8 cellular contexts compared by ENCODE assay signal in the genomic region with DNA sequence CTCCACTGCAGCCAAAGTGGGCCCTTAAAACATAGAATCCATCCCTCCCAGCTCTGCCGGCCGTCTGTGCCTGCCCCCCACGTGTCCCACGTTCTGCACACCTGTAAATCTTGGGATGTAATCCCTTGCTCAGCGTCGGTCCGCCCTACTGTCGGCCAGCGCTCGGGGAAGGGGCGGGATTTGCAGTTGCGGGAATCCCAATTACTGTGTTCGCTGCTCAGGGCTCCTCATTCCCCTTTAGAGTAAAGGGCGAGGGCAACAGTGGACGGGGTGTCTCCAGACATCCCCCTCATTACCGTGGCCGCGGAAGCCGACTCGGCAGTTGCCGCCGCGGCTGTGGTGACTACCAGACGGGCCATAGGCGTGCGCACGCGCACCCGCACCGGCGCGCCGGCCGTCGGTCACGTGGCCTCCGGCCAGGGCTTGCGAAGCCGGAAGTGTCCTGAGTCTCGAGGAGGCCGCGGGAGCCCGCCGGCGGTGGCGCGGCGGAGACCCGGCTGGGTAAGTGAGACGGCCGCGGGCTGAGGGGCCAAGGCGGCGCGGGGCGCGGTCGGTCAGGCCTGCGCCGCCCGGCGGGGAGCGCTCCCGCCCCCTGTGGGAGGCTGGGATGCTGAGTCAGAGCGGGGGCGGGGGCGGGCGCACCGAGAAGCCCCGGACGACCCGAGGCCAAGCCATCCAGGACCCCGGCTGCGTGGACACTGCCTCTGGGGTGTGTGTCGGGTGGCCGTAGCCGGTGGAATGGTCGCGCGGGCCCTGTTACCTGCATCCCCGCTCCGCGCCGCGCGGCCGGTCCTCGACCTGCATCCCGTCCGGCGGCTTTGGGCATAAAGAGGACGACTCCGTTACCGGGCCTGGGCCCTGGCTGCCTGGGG. TPM values are rescaled to one million over a fixed set of nuclear protein-coding genes. Genes with fewer than 3 reads are reported as not detected.
DNase-seq lines count a peak whose midpoint lies in the region; ATAC-seq and TF ChIP-seq lines count a peak whose summit lies in the region.

A gene (plus strand): TSS at position 434 of the 872 bp plus-strand sequence. CDS start 3,751 bp downstream, outside the sequence.

- H3K27ac ChIP-seq in OCI-LY7 (ENCODE audit: low read depth, low read length, poor library complexity, severe bottlenecking) (peak within 1 kb of the TSS; percentile 70), muscle layer of duodenum (ENCODE audit: low read length) (peak within 1 kb of the TSS; percentile 99)

- H3K9me3 Mint-ChIP-seq in activated T-cell treated with anti-CD3 and anti-CD28 coated beads, Interleukin-2, amount 50 U/mL, for 24 hours: no peaks in the 10 kb centered on the region

- CTCF ChIA-PET in OCI-LY7 (lab: Charles Lee; ENCODE audit: unreplicated experiment): interaction anchor here (0.9 kb wide), 1 partner anchor 11 kb away, joined by 3 read pairs; no protein-coding TSS in a partner anchor

- no peaks in the 10 kb centered on the region for H3K9me3 ChIP-seq in OCI-LY7 (ENCODE audit: low read length)
- H3K9me3 ChIP-seq in muscle layer of duodenum (ENCODE audit: control insufficient read depth in 1 of 2, low read length in 2 of 2): no peaks in the 10 kb centered on the region

- no peaks in the 10 kb centered on the region for H3K27me3 ChIP-seq in muscle layer of duodenum (ENCODE audit: low read depth, low read length)

- no peak for TF ChIP-seq CTCF in OCI-LY7 (conservative IDR thresholded peaks at IDR 0.05; ENCODE audit: low read length)

- H3K9me2 ChIP-seq in OCI-LY7 (ENCODE audit: insufficient read depth, low read length): no peaks in the 10 kb centered on the region

- H3K4me1 Mint-ChIP-seq in activated T-cell treated with anti-CD3 and anti-CD28 coated beads, Interleukin-2, amount 50 U/mL, for 24 hours (ENCODE audit: low read depth): peaks cover 41% of the 10 kb centered on the region

- peaks cover 25% of the 10 kb centered on the region for H3K4me1 ChIP-seq in OCI-LY7 (ENCODE audit: insufficient read depth, low read length, poor library complexity, severe bottlenecking)
- H3K4me1 ChIP-seq in muscle layer of duodenum (ENCODE audit: control insufficient read depth in 1 of 2, insufficient read depth in 2 of 2, low read length in 2 of 2): peaks cover 0 to 15% of the 10 kb centered on the region in 2 donors

- H3K4me3 ChIP-seq in OCI-LY7 (ENCODE audit: low read depth, low read length, poor library complexity, severe bottlenecking): peak within 1 kb of the TSS; percentile 100
- H3K4me3 ChIP-seq in muscle layer of duodenum (ENCODE audit: low read depth in 1 of 2, low read length in 2 of 2): peak within 1 kb of the TSS; percentile 81 to 92

- H3K79me2 ChIP-seq in OCI-LY7 (ENCODE audit: insufficient read depth, low read depth, low read length): peaks cover 49% of the 10 kb centered on the region

- H3K36me3 Mint-ChIP-seq in activated T-cell treated with anti-CD3 and anti-CD28 coated beads, Interleukin-2, amount 50 U/mL, for 24 hours (ENCODE audit: low read depth): peaks cover 57% of the 10 kb centered on the region

- peaks cover 50% of the 10 kb centered on the region for H3K36me3 ChIP-seq in OCI-LY7 (ENCODE audit: insufficient read depth, low read length)
- H3K36me3 ChIP-seq in muscle layer of duodenum (ENCODE audit: control insufficient read depth in 1 of 2, insufficient read depth in 2 of 2, low read length in 2 of 2): peaks cover 4 to 21% of the 10 kb centered on the region in 2 donors

- DNase-seq in D341Med (ENCODE audit: low spot score): peak; percentile 92
- DNase-seq in HT-29 (ENCODE audit: low spot score): peak; percentile 90
- peak; percentile 90 for DNase-seq in OCI-LY7 (ENCODE audit: low spot score)
- peak; percentile 85 for DNase-seq in activated T-cell treated with anti-CD3 and anti-CD28 coated beads, Interleukin-2, amount 50 U/mL, for 24 hours
- peak; percentile 60 to 64 for DNase-seq in stimulated activated CD8-positive, alpha-beta memory T cell treated with anti-CD3 and anti-CD28 coated beads, Interleukin-7, amount 100 ng/mL, for 48 hours (ENCODE audit: extremely low read depth in 1 of 2, low read depth in 1 of 2)

- H4K20me1 ChIP-seq in OCI-LY7 (ENCODE audit: insufficient read depth, low read length): peaks cover 10% of the 10 kb centered on the region; the same call in 1 of the 2 replicates

- H3K27me3 Mint-ChIP-seq in activated T-cell treated with anti-CD3 and anti-CD28 coated beads, Interleukin-2, amount 50 U/mL, for 24 hours: no peaks in the 10 kb centered on the region

- H3K4me3 Mint-ChIP-seq in activated T-cell treated with anti-CD3 and anti-CD28 coated beads, Interleukin-2, amount 50 U/mL, for 24 hours: peak within 1 kb of the TSS; percentile 91

- peak within 1 kb of the TSS; percentile 96 for H3K27ac Mint-ChIP-seq in activated T-cell treated with anti-CD3 and anti-CD28 coated beads, Interleukin-2, amount 50 U/mL, for 24 hours

- peak within 1 kb of the TSS; percentile 82 for H2AFZ ChIP-seq in OCI-LY7 (ENCODE audit: low read length)

- intact Hi-C loops in OCI-LY7 (cut with micrococcal nuclease; ENCODE audit: unreplicated experiment): loop anchor here (1.0 kb wide), 1 partner anchor 48 kb away; a partner anchor contains a TSS

- no TSS peak for BruUV-seq in OCI-LY7 (replicated peaks; lab: Mats Ljungman, UMichigan)

- ATAC-seq in GM21360 (IDR thresholded peaks at IDR 0.05; ENCODE audit: unreplicated experiment) (peak; percentile 85), esophagus mucosa (peak; percentile 86)

- peak within 1 kb of the TSS; percentile 69 for H3K4me2 ChIP-seq in OCI-LY7 (ENCODE audit: low read length)

- POLR2A ChIA-PET in OCI-LY7 (lab: Charles Lee): no interaction called here

RNA-seq across cellular contexts. Expression of the gene that starts here (rescaled TPM):
- total RNA-seq in HT-29 (2014; rRNA removed; shearing (Covaris generic)): 13.2 and 13.7 TPM in 2 replicates
- total RNA-seq in OCI-LY7 (2014; rRNA removed; shearing (Covaris generic)): 22.7 and 26.1 TPM in 2 replicates
- 29.5 and 30.1 TPM in 2 replicates for total RNA-seq in OCI-LY7 (2022)
- total RNA-seq in esophagus mucosa: 12.1 TPM

Comparison
In these comparisons a context has a peak if more than half of its experiments do, and no peak if none do; other contexts are left out.
1. Peak in every context shown above with its lines: DNase-seq, ATAC-seq, H3K4me3 ChIP-seq and H3K27ac ChIP-seq.